ENCODE assay signal across 8 cellular contexts in the genomic region with DNA sequence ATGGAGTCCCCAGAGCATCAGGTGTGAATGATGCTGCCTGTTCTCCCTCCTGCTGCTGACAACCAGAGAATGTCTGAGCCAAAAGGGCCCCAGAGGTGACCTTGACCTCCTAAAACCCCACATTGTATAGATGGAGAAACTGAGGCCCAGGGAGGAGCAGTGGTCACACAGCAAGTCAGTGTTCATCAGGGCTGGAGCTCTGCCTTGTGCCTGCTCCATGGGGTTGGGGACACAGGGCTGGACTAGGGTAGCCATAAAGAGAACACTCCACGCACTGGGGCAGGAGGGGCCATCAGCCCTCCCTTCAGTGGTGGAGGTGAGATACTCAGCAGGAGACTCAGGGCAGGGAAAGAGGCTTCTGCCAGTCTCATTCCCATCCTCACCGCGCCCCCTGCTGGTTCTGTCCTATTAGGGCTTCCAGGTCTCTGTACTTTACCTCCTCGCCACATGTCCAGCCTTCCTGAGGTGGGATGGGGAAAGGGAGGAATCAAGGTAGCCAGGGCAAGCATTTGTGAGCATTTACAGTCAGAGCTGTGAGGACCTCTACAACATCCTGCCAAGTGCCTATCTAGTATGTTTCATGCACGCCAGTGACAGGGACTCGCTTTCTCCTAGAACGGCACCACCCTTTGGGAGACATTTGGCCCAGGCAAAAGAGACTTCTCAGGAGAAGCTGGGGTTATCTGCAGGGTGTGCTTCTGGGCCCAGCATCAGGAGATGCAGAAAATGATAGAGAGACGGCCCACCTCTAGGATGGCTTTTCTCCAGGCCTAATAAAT. TPM values are rescaled to one million over a fixed set of nuclear protein-coding genes. Genes with fewer than 3 reads are reported as not detected.
DNase-seq lines count a peak whose midpoint lies in the region; ATAC-seq and TF ChIP-seq lines count a peak whose summit lies in the region.

No MANE protein-coding gene starts in this region.

- intact Hi-C loops in Panc1 (cut with micrococcal nuclease; ENCODE audit: unreplicated experiment) = no loop called here
- intact Hi-C loops in activated T-helper 1 cell treated with anti-CD3 and anti-CD28 coated beads, Interleukin-12 subunit alpha, Interleukin-12 subunit beta, Interleukin-2, Interleukin-4 antibody, amounts not matched to agents 30 ng/mL and 10 ng/mL and 1 ng/mL, durations not matched to agents 14 hours and 24 hours and 36 hours (cut with micrococcal nuclease) = loop anchor here (1.0 kb wide), 1 partner anchor 103 kb away; no protein-coding TSS in a partner anchor

- TF ChIP-seq POLR2A in tibial nerve (IDR thresholded peaks at IDR 0.05) = no peak

- no peaks in the 10 kb centered on the region for H3K27me3 Mint-ChIP-seq in activated T-helper 1 cell treated with anti-CD3 and anti-CD28 coated beads, Interleukin-12 subunit alpha, Interleukin-12 subunit beta, Interleukin-2, Interleukin-4 antibody, amounts not matched to agents 30 ng/mL and 10 ng/mL and 1 ng/mL, durations not matched to agents 14 hours and 24 hours and 36 hours (ENCODE audit: insufficient read depth)

- POLR2A ChIA-PET in HEK293T (lab: Yijun Ruan, JAX) = no interaction called here
- POLR2A ChIA-PET in Panc1 (lab: Charles Lee) = no interaction called here

- peak; percentile 91 for TF ChIP-seq CTCF in C4-2B (conservative IDR thresholded peaks at IDR 0.05)
- peak; percentile 96 for TF ChIP-seq CTCF in Panc1 (IDR thresholded peaks at IDR 0.05)
- peak; percentile 79 for TF ChIP-seq CTCF in fibroblast of the aortic adventitia (IDR thresholded peaks at IDR 0.05; ENCODE audit: insufficient read depth, low read length)
- TF ChIP-seq CTCF in omental fat pad (IDR thresholded peaks at IDR 0.05) = no peak
- TF ChIP-seq CTCF in tibial nerve (IDR thresholded peaks at IDR 0.05) = peak; percentile 41 to 62 (median 56)

- in situ Hi-C loops in Panc1 (cut with HindIII; ENCODE audit: low pct_unique_long_range_greater_than_20kb, low sequenced_read_pairs) = no loop called here

- H3K4me3 Mint-ChIP-seq in activated T-helper 1 cell treated with anti-CD3 and anti-CD28 coated beads, Interleukin-12 subunit alpha, Interleukin-12 subunit beta, Interleukin-2, Interleukin-4 antibody, amounts not matched to agents 30 ng/mL and 10 ng/mL and 1 ng/mL, durations not matched to agents 14 hours and 24 hours and 36 hours = no peak overlapping the region

- no peaks in the 10 kb centered on the region for H3K9me3 ChIP-seq in Panc1 (ENCODE audit: control insufficient read depth, insufficient read depth, low read depth, low read length)
- H3K9me3 ChIP-seq in tibial nerve = no peaks in the 10 kb centered on the region

- peaks cover 2% of the 10 kb centered on the region for H3K36me3 Mint-ChIP-seq in activated T-helper 1 cell treated with anti-CD3 and anti-CD28 coated beads, Interleukin-12 subunit alpha, Interleukin-12 subunit beta, Interleukin-2, Interleukin-4 antibody, amounts not matched to agents 30 ng/mL and 10 ng/mL and 1 ng/mL, durations not matched to agents 14 hours and 24 hours and 36 hours (ENCODE audit: low read depth)

- ATAC-seq in Panc1 (peak; percentile 82), omental fat pad (ENCODE audit: low FRiP score) (peak; percentile 67)

- no peaks in the 10 kb centered on the region for H3K36me3 ChIP-seq in Panc1 (ENCODE audit: control insufficient read depth, insufficient read depth, low read length)
- H3K36me3 ChIP-seq in tibial nerve = no peaks in the 10 kb centered on the region

- CTCF ChIA-PET in HEK293T (lab: Yijun Ruan, JAX) = interaction anchor here (1.1 to 1.2 kb wide), 2 partner anchors 9 to 102 kb away, joined by 3 to 6 read pairs; no protein-coding TSS in a partner anchor
- CTCF ChIA-PET in Panc1 (lab: Charles Lee) = interaction anchor here (0.6 to 1.9 kb wide), 4 partner anchors 10 to 102 kb away, joined by 3 to 5 read pairs (median 3); no protein-coding TSS in a partner anchor

- H3K4me1 ChIP-seq in Panc1 (ENCODE audit: control insufficient read depth, insufficient read depth, low read length) = no peaks in the 10 kb centered on the region
- H3K4me1 ChIP-seq in tibial nerve = no peaks in the 10 kb centered on the region

- no TSS peak for BruUV-seq in Panc1 (replicated peaks; lab: Mats Ljungman, UMichigan)

- no peak overlapping the region for H3K27ac Mint-ChIP-seq in activated T-helper 1 cell treated with anti-CD3 and anti-CD28 coated beads, Interleukin-12 subunit alpha, Interleukin-12 subunit beta, Interleukin-2, Interleukin-4 antibody, amounts not matched to agents 30 ng/mL and 10 ng/mL and 1 ng/mL, durations not matched to agents 14 hours and 24 hours and 36 hours

- no peak overlapping the region for H3K27ac ChIP-seq in C4-2B
- H3K27ac ChIP-seq in Panc1 (ENCODE audit: low read length) = no peak overlapping the region
- H3K27ac ChIP-seq in tibial nerve = no peak overlapping the region

- no peaks in the 10 kb centered on the region for H3K9me3 Mint-ChIP-seq in activated T-helper 1 cell treated with anti-CD3 and anti-CD28 coated beads, Interleukin-12 subunit alpha, Interleukin-12 subunit beta, Interleukin-2, Interleukin-4 antibody, amounts not matched to agents 30 ng/mL and 10 ng/mL and 1 ng/mL, durations not matched to agents 14 hours and 24 hours and 36 hours

- TF ChIP-seq EP300 in tibial nerve (IDR thresholded peaks at IDR 0.05) = no peak

- H3K4me3 ChIP-seq in Panc1 (ENCODE audit: low read depth in 2 of 2, low read length in 2 of 2) (no peak overlapping the region), fibroblast of the aortic adventitia (ENCODE audit: low read depth, low read length) (no peak overlapping the region), tibial nerve (no peak overlapping the region)

- H3K4me1 Mint-ChIP-seq in activated T-helper 1 cell treated with anti-CD3 and anti-CD28 coated beads, Interleukin-12 subunit alpha, Interleukin-12 subunit beta, Interleukin-2, Interleukin-4 antibody, amounts not matched to agents 30 ng/mL and 10 ng/mL and 1 ng/mL, durations not matched to agents 14 hours and 24 hours and 36 hours (ENCODE audit: low read depth) = no peaks in the 10 kb centered on the region

- DNase-seq in HEK293T (ENCODE audit: extremely low spot score) = peak; percentile 79
- DNase-seq in Panc1 (ENCODE audit: low read depth, low spot score) = no peak
- peak; percentile 23 for DNase-seq in activated T-helper 1 cell treated with anti-CD3 and anti-CD28 coated beads, Interleukin-12 subunit alpha, Interleukin-12 subunit beta, Interleukin-2, Interleukin-4 antibody, amounts not matched to agents 30 ng/mL and 10 ng/mL and 1 ng/mL, durations not matched to agents 14 hours and 24 hours and 36 hours (ENCODE audit: low spot score)
- peak; percentile 72 for DNase-seq in fibroblast of the aortic adventitia (ENCODE audit: low read depth)
- DNase-seq in omental fat pad (ENCODE audit: low spot score) = peak; percentile 76
- DNase-seq in tibial nerve (ENCODE audit: low spot score in 2 of 2) = peak; percentile 34 to 55
- DNase-seq in cortex of kidney (lab: John Stamatoyannopoulos, UW) = no peak

- 58 to 71% methylated on average over 8 of the region's 8 CpGs for WGBS in tibial nerve, 2 donors

- H3K27me3 ChIP-seq in Panc1 (ENCODE audit: control insufficient read depth, insufficient read depth, low read length) (no peaks in the 10 kb centered on the region), tibial nerve (no peaks in the 10 kb centered on the region)

TF ChIP-seq in HEK293T, 16 proteins besides CTCF, POLR2A, EP300 and RAD21:
- no peak for TF ChIP-seq SUZ12 (IDR thresholded peaks at IDR 0.05)
- TF ChIP-seq BHLHE40 (IDR thresholded peaks at IDR 0.05; ENCODE audit: borderline replicate concordance) = no peak
- no peak for TF ChIP-seq ELF4 (IDR thresholded peaks at IDR 0.05)
- TF ChIP-seq HDGF (IDR thresholded peaks at IDR 0.05; ENCODE audit: borderline replicate concordance) = no peak
- TF ChIP-seq ARNT (IDR thresholded peaks at IDR 0.05) = no peak
- TF ChIP-seq, protein P1, sequence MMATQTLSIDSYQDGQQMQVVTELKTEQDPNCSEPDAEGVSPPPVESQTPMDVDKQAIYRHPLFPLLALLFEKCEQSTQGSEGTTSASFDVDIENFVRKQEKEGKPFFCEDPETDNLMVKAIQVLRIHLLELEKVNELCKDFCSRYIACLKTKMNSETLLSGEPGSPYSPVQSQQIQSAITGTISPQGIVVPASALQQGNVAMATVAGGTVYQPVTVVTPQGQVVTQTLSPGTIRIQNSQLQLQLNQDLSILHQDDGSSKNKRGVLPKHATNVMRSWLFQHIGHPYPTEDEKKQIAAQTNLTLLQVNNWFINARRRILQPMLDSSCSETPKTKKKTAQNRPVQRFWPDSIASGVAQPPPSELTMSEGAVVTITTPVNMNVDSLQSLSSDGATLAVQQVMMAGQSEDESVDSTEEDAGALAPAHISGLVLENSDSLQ (IDR thresholded peaks at IDR 0.05) = no peak
- no peak for TF ChIP-seq NFRKB (IDR thresholded peaks at IDR 0.05)
- TF ChIP-seq TARDBP (IDR thresholded peaks at IDR 0.05) = no peak
- no peak for TF ChIP-seq CTBP1 (IDR thresholded peaks at IDR 0.05; ENCODE audit: borderline replicate concordance)
- TF ChIP-seq SP1 (IDR thresholded peaks at IDR 0.05) = no peak
- TF ChIP-seq L3MBTL2 (conservative IDR thresholded peaks at IDR 0.05) = no peak

RNA-seq across cellular contexts. Expression of gene NEU3, which starts 43.2 kb away (rescaled TPM):
- 29.0 TPM for total RNA-seq in Panc1 (2021; ENCODE audit: unreplicated experiment)
- 12.2 TPM for polyA plus RNA-seq in Panc1 (2012; ENCODE audit: insufficient read length)
- total RNA-seq in activated T-helper 1 cell treated with anti-CD3 and anti-CD28 coated beads, Interleukin-12 subunit alpha, Interleukin-12 subunit beta, Interleukin-2, Interleukin-4 antibody, amounts not matched to agents 30 ng/mL and 10 ng/mL and 1 ng/mL, durations not matched to agents 14 hours and 24 hours and 36 hours = 16.3 and 16.9 TPM in 2 replicates
- total RNA-seq in fibroblast of the aortic adventitia (ENCODE audit: low replicate concordance) = 2.9 and 5.2 TPM in 2 replicates
- total RNA-seq in omental fat pad = 1 to 10 TPM; 4.6 to 9.6 (median 6.2) TPM
- 10 to 100 TPM in 3 of 4 donors, 1 to 10 TPM in 1; 5.0 to 20.2 (median 12.7) TPM for total RNA-seq in tibial nerve

Comparison
In these comparisons a context has a peak if more than half of its experiments do, and no peak if none do; other contexts are left out.
1. CTCF ChIP-seq: peak in C4-2B (single experiment), Panc1 (single experiment), fibroblast of the aortic adventitia (single experiment) and tibial nerve (5 of 5); none in omental fat pad (0 of 3).
2. DNase-seq: peak in HEK293T (single experiment), activated T-helper 1 cell treated with anti-CD3 and anti-CD28 coated beads, Interleukin-12 subunit alpha, Interleukin-12 subunit beta, Interleukin-2, Interleukin-4 antibody, amounts not matched to agents 30 ng/mL and 10 ng/mL and 1 ng/mL, durations not matched to agents 14 hours and 24 hours and 36 hours (single experiment), fibroblast of the aortic adventitia (single experiment), omental fat pad (single experiment) and tibial nerve (2 of 2); none in Panc1 (single experiment) and cortex of kidney (single experiment).